Comparison of ENCODE assay signal across 11 cellular contexts in genomic region chr1:33735624-33736023, GRCh38.
DNase-seq lines count a peak whose midpoint lies in the region; ATAC-seq and TF ChIP-seq lines count a peak whose summit lies in the region.
"Had no signal": no experiment of that assay in that cellular context is flagged by ENCODE, and none has a peak within 500 bp of the region (broad histone marks: within the 10 kb centered on the region; RNA-seq: fewer than 3 reads in every experiment).

No MANE protein-coding gene starts in this region.

- no peak overlapping the region for H2AFZ ChIP-seq in HCT116 (ENCODE audit: low read depth, low read length, poor library complexity, severe bottlenecking)

- in situ Hi-C loops in SK-MEL-5 (cut with HindIII; ENCODE audit: low pct_unique_long_range_greater_than_20kb, low sequenced_read_pairs) = no loop called here

- peak; percentile 60 for TF ChIP-seq RAD21 in HCT116 (IDR thresholded peaks at IDR 0.05; ENCODE audit: low read depth)

- TF ChIP-seq CTCF in HCT116 (IDR thresholded peaks at IDR 0.05 in 2 of 3, conservative IDR thresholded peaks at IDR 0.05 in 1 of 3; ENCODE audit: borderline replicate concordance in 1 of 3, insufficient read depth in 1 of 3, low read depth in 2 of 3, low read length in 2 of 3) = peak; percentile 14 to 53 (median 37); a peak in 3 of 6 replicates

- no peak overlapping the region for H3K27ac ChIP-seq in HCT116 (ENCODE audit: low read depth, low read length)
- no peak overlapping the region for H3K27ac ChIP-seq in caudate nucleus (ENCODE audit: low read depth, low read length)
- H3K27ac ChIP-seq: upper lobe of left lung had no signal

- DNase-seq in AG08396 (ENCODE audit: low spot score) = peak; percentile 29
- DNase-seq in HCT116 (ENCODE audit: low read depth, low spot score) = peak; percentile 1
- peak; percentile 21 for DNase-seq in SK-MEL-5 (ENCODE audit: low read depth, low spot score)
- peak; percentile 49 for DNase-seq in inferior parietal cortex (ENCODE audit: extremely low spot score)
- no peak for DNase-seq in SKM-1 (lab: John Stamatoyannopoulos, UW; ENCODE audit: unreplicated experiment)
- no peak for DNase-seq in effector CD4-positive, alpha-beta T cell
- no peak for DNase-seq in caudate nucleus (lab: John Stamatoyannopoulos, UW)
- no peak for DNase-seq in NK-92 treated with Interleukin-12 subunit alpha and Interleukin-12 subunit beta, amount 100 ng/mL, for 24 hours (lab: John Stamatoyannopoulos, UW)
- DNase-seq: activated naive CD4-positive, alpha-beta T cell; stimulated activated CD4-positive, alpha-beta T cell treated with anti-CD3 and anti-CD28 coated beads, Interleukin-2, amount 100 ng/mL, for 24 hours; upper lobe of left lung had no signal

- H3K4me1 ChIP-seq in HCT116 (ENCODE audit: control insufficient read depth in 1 of 2, insufficient read depth in 2 of 2, low read length in 2 of 2) = no peaks in the 10 kb centered on the region
- H3K4me1 ChIP-seq: upper lobe of left lung had no signal

- H3K79me2 ChIP-seq in HCT116 (ENCODE audit: insufficient read depth, low read length) = no peaks in the 10 kb centered on the region

- H3K9me2 ChIP-seq in HCT116 (ENCODE audit: insufficient read depth) = no peaks in the 10 kb centered on the region

- CTCF ChIA-PET in HCT116 (lab: Charles Lee) = interaction anchor here (0.9 to 1.8 kb wide), 6 partner anchors 103 to 1007 kb away, joined by 3 to 20 read pairs (median 5); partner anchors contain the start of gene CSMD2

- TF ChIP-seq POLR2A in HCT116 (IDR thresholded peaks at IDR 0.05; ENCODE audit: borderline replicate concordance, extremely low read depth, insufficient read depth, insufficient read length) = no peak

- BruUV-seq in HCT116 (replicated peaks; lab: Mats Ljungman, UMichigan) = no TSS peak

- H3K4me3 ChIP-seq in HCT116 (replicated peaks in 1 of 2; ENCODE audit: low read depth in 1 of 2, low read length in 2 of 2) = no peak overlapping the region
- H3K4me3 ChIP-seq: upper lobe of left lung had no signal

- POLR2A ChIA-PET in HCT116 (lab: Charles Lee) = no interaction called here

- H3K4me2 ChIP-seq in HCT116 (ENCODE audit: low read length) = no peak overlapping the region

- H3K27me3 ChIP-seq in HCT116 (ENCODE audit: insufficient read depth, low read length) = peaks cover 69% of the 10 kb centered on the region
- H3K27me3 ChIP-seq: upper lobe of left lung had no signal

- no peaks in the 10 kb centered on the region for H3K9me3 ChIP-seq in HCT116 (ENCODE audit: control insufficient read depth in 1 of 2, insufficient read depth in 1 of 2, low read depth in 1 of 2, low read length in 2 of 2)
- H3K9me3 ChIP-seq: upper lobe of left lung had no signal

- 0 out of 2 replicates have a peak, but pooled peaks have one; percentile 32 for ATAC-seq in HCT116

- H3K9ac ChIP-seq in HCT116 (ENCODE audit: low read length) = no peak overlapping the region

- no peaks in the 10 kb centered on the region for H3K36me3 ChIP-seq in HCT116 (ENCODE audit: control insufficient read depth in 1 of 2, insufficient read depth in 2 of 2, low read length in 2 of 2)
- H3K36me3 ChIP-seq: upper lobe of left lung had no signal

- RAD21 ChIA-PET in HCT116 (lab: Charles Lee; ENCODE audit: low non-redundant PET in 1 of 2, low total read pairs in 2 of 2, uncharacterized antibody in 2 of 2, unreplicated experiment in 2 of 2) = interaction anchor here in 1 of 2 experiments (0.7 kb wide), 1 partner anchor 684 kb away, joined by 3 read pairs; no protein-coding TSS in a partner anchor

- no peaks in the 10 kb centered on the region for H4K20me1 ChIP-seq in HCT116 (ENCODE audit: insufficient read depth)

- intact Hi-C loops in HCT116 (cut with micrococcal nuclease) = loop anchor here (1.0 to 10.0 kb wide), 4 partner anchors 280 to 1009 kb away; no protein-coding TSS in a partner anchor

TF ChIP-seq in HCT116, 20 proteins besides CTCF, POLR2A, EP300 and RAD21:
- TF ChIP-seq YY1 (IDR thresholded peaks at IDR 0.05; ENCODE audit: extremely low read depth, insufficient replicate concordance, low read depth, low read length) (no peak), POLR2AphosphoS5 (IDR thresholded peaks at IDR 0.05; ENCODE audit: low read depth, low read length) (no peak), REST (IDR thresholded peaks at IDR 0.05; ENCODE audit: low read depth) (no peak), JUND (IDR thresholded peaks at IDR 0.05) (no peak), ZFX (IDR thresholded peaks at IDR 0.05) (no peak), SIN3A (IDR thresholded peaks at IDR 0.05; ENCODE audit: low read depth) (no peak)

Comparison
In these comparisons a context has a peak if more than half of its experiments do, and no peak if none do; other contexts are left out.
1. DNase-seq: peak in AG08396 (single experiment), HCT116 (single experiment), SK-MEL-5 (single experiment) and inferior parietal cortex (single experiment); none in SKM-1 (single experiment), effector CD4-positive, alpha-beta T cell (single experiment), caudate nucleus (0 of 61) and NK-92 treated with Interleukin-12 subunit alpha and Interleukin-12 subunit beta, amount 100 ng/mL, for 24 hours (single experiment).